16 cellular contexts compared by ENCODE assay signal in genomic region chr3:182568756-182569155, GRCh38.
"Had no signal": no experiment of that assay in that cellular context is flagged by ENCODE, and none has a peak within 500 bp of the region (broad histone marks: within the 10 kb centered on the region; RNA-seq: fewer than 3 reads in every experiment).

No MANE protein-coding gene starts in this region.

- H3K27ac ChIP-seq: coronary artery, heart right ventricle, left ventricle myocardium inferior, right lobe of liver, spleen, tibial nerve had no signal

- H3K36me3 Mint-ChIP-seq: activated naive CD4-positive, alpha-beta T cell treated with anti-CD3 and anti-CD28 coated beads, Interleukin-2, amount 10 ng/mL, durations not matched to agents 7 days and 5 days; stimulated activated memory B cell treated with anti-CD40 and anti-IgM and Interleukin-4, amounts not matched to agents 10 μg/mL and 1 μg/mL and 100 μg/mL, for 72 hours had no signal

- ATAC-seq: heart right ventricle; right lobe of liver; stimulated activated memory B cell treated with anti-CD40 and anti-IgM and Interleukin-4, amounts not matched to agents 10 μg/mL and 1 μg/mL and 100 μg/mL, for 72 hours had no signal

- H3K36me3 ChIP-seq: heart right ventricle, left ventricle myocardium inferior, right lobe of liver, spleen, tibial nerve had no signal

- H3K4me3 ChIP-seq: coronary artery, heart right ventricle, left ventricle myocardium inferior, right lobe of liver, spleen, tibial nerve had no signal

- H3K4me1 ChIP-seq: heart right ventricle, left ventricle myocardium inferior, right lobe of liver, spleen had no signal

- H3K27me3 ChIP-seq: right lobe of liver, spleen, tibial nerve had no signal

- H3K9me3 Mint-ChIP-seq: activated naive CD4-positive, alpha-beta T cell treated with anti-CD3 and anti-CD28 coated beads, Interleukin-2, amount 10 ng/mL, durations not matched to agents 7 days and 5 days had no signal

- H3K4me1 Mint-ChIP-seq: activated CD4-positive, alpha-beta T cell treated with anti-CD3 and anti-CD28 coated beads, Interleukin-2, amount 10 ng/mL, durations not matched to agents 7 days and 5 days; activated naive CD4-positive, alpha-beta T cell treated with anti-CD3 and anti-CD28 coated beads, Interleukin-2, amount 10 ng/mL, durations not matched to agents 7 days and 5 days; stimulated activated memory B cell treated with anti-CD40 and anti-IgM and Interleukin-4, amounts not matched to agents 10 μg/mL and 1 μg/mL and 100 μg/mL, for 72 hours had no signal

- DNase-seq: activated CD4-positive, alpha-beta T cell treated with anti-CD3 and anti-CD28 coated beads, Interleukin-2, amount 10 ng/mL, durations not matched to agents 7 days and 5 days; activated CD4-positive, CD25-positive, alpha-beta regulatory T cell; activated naive CD4-positive, alpha-beta T cell treated with anti-CD3 and anti-CD28 coated beads, Interleukin-2, amount 10 ng/mL, durations not matched to agents 7 days and 5 days; activated T-cell treated with anti-CD3 and anti-CD28 coated beads for 4 hours; central memory CD4-positive, alpha-beta T cell; effector CD8-positive, alpha-beta T cell; heart right ventricle; left ventricle myocardium inferior; mesenchymal stem cell; right lobe of liver; spleen; stimulated activated CD4-positive, alpha-beta T cell treated with anti-CD3 and anti-CD28 coated beads, Interleukin-1b, Interleukin-23, amount 100 ng/mL, for 48 hours had no signal

- H3K9me3 ChIP-seq: right lobe of liver had no signal

- H3K4me3 Mint-ChIP-seq: activated CD4-positive, alpha-beta T cell treated with anti-CD3 and anti-CD28 coated beads, Interleukin-2, amount 10 ng/mL, durations not matched to agents 7 days and 5 days; activated naive CD4-positive, alpha-beta T cell treated with anti-CD3 and anti-CD28 coated beads, Interleukin-2, amount 10 ng/mL, durations not matched to agents 7 days and 5 days; stimulated activated memory B cell treated with anti-CD40 and anti-IgM and Interleukin-4, amounts not matched to agents 10 μg/mL and 1 μg/mL and 100 μg/mL, for 72 hours had no signal

- H3K27ac Mint-ChIP-seq: activated CD4-positive, alpha-beta T cell treated with anti-CD3 and anti-CD28 coated beads, Interleukin-2, amount 10 ng/mL, durations not matched to agents 7 days and 5 days; activated naive CD4-positive, alpha-beta T cell treated with anti-CD3 and anti-CD28 coated beads, Interleukin-2, amount 10 ng/mL, durations not matched to agents 7 days and 5 days; activated T-helper 2 cell treated with anti-CD3 and anti-CD28 coated beads, Interferon-gamma antibody, Interleukin-2, Interleukin-4, amounts not matched to agents 10 μg/mL and 5 μg/mL and 100 μg/mL, durations not matched to agents 14 hours and 24 hours and 36 hours; stimulated activated memory B cell treated with anti-CD40 and anti-IgM and Interleukin-4, amounts not matched to agents 10 μg/mL and 1 μg/mL and 100 μg/mL, for 72 hours had no signal
